ENCODE assay signal across 8 cellular contexts in genomic region chr1:98661544-98662353, GRCh38. TPM values are rescaled to one million over a fixed set of nuclear protein-coding genes. Genes with fewer than 3 reads are reported as not detected.
A peak's percentile ranks its signal among the peaks of the same experiment; 100 is the strongest.
DNase-seq lines count a peak whose midpoint lies in the region; ATAC-seq and TF ChIP-seq lines count a peak whose summit lies in the region.

Gene SNX7, plus strand, starts transcription at chr1:98661721. Its CDS starts 11 bp downstream, at chr1:98661732.

- TF ChIP-seq CTCF in GM13976 (IDR thresholded peaks at IDR 0.05; ENCODE audit: borderline replicate concordance, control extremely low read depth, extremely low read depth, insufficient read depth, missing control alignments), result no peak
- TF ChIP-seq CTCF in heart right ventricle (IDR thresholded peaks at IDR 0.05), result peak in 7 of 9 donors; percentile 10 to 57 (median 27)
- no peak for TF ChIP-seq CTCF in osteoblast (IDR thresholded peaks at IDR 0.05; ENCODE audit: extremely low read depth, low read depth, low read length)

- H3K9me3 ChIP-seq in heart right ventricle, result no peaks in the 10 kb centered on the region
- no peaks in the 10 kb centered on the region for H3K9me3 ChIP-seq in osteoblast (ENCODE audit: low read depth, low read length)

- H3K27me3 ChIP-seq in heart right ventricle (peaks cover 0 to 27% (median 0%) of the 10 kb centered on the region in 7 donors), osteoblast (ENCODE audit: insufficient read depth, low read length) (no peaks in the 10 kb centered on the region)

- H3K27ac ChIP-seq in heart right ventricle (peak within 1 kb of the TSS; percentile 66 to 91 (median 84)), osteoblast (ENCODE audit: low read depth, low read length) (peak within 1 kb of the TSS; percentile 63)

- H3K36me3 ChIP-seq in heart right ventricle (no peaks in the 10 kb centered on the region), osteoblast (ENCODE audit: insufficient read depth, low read length) (no peaks in the 10 kb centered on the region)

- intact Hi-C loops in heart right ventricle (cut with DNase I), result loop anchor here in 1 of 10 donors (10.0 kb wide), 1 partner anchor 83 kb away; no protein-coding TSS in a partner anchor

- DNase-seq in ACHN (peak; percentile 80), GM13976 (ENCODE audit: low spot score) (peak; percentile 54), NCI-H226 (peak; percentile 84), anterior cingulate cortex (lab: John Stamatoyannopoulos, UW) (peak in 55 of 58 donors; percentile 22 to 81 (median 66)), heart right ventricle (peak; percentile 79 to 87), osteoblast (ENCODE audit: insufficient read length, low spot score, missing footprints) (peak; percentile 98), SKM-1 treated with dmso at 0.1 percent for 144 hours (lab: John Stamatoyannopoulos, UW; ENCODE audit: unreplicated experiment) (no peak)

- 1% methylated on average over 75 to 80 of the region's 80 CpGs for WGBS in heart right ventricle, 2 donors

- peak within 1 kb of the TSS; percentile 68 to 96 (median 88) for H3K4me3 ChIP-seq in heart right ventricle
- peak within 1 kb of the TSS; percentile 88 for H3K4me3 ChIP-seq in osteoblast (ENCODE audit: insufficient read depth, low read length)

- no peaks in the 10 kb centered on the region for H4K20me1 ChIP-seq in osteoblast (ENCODE audit: insufficient read depth, low read length)

- H3K4me2 ChIP-seq in osteoblast (ENCODE audit: insufficient read depth, low read length), result peak within 1 kb of the TSS; percentile 94

- ATAC-seq in HG02884 (IDR thresholded peaks at IDR 0.05; ENCODE audit: unreplicated experiment) (peak; percentile 83), heart right ventricle (peak; percentile 96 to 99 (median 97))

- in situ Hi-C loops in ACHN (cut with HindIII; ENCODE audit: low pct_ligation_motif_present, low pct_unique_long_range_greater_than_20kb, low sequenced_read_pairs), result no loop called here
- in situ Hi-C loops in GM13976 (cut with MboI; ENCODE audit: low sequenced_read_pairs, unreplicated experiment), result no loop called here

- H2AFZ ChIP-seq in osteoblast (ENCODE audit: low read length), result peak within 1 kb of the TSS; percentile 96

- peaks cover 0 to 23% (median 20%) of the 10 kb centered on the region in 9 donors for H3K4me1 ChIP-seq in heart right ventricle
- H3K4me1 ChIP-seq in osteoblast (ENCODE audit: insufficient read depth, low read length), result peaks cover 14% of the 10 kb centered on the region

- peaks cover 40% of the 10 kb centered on the region for H3K79me2 ChIP-seq in osteoblast (ENCODE audit: insufficient read depth, low read length)

RNA-seq across cellular contexts. Expression of gene SNX7, which starts in this region (rescaled TPM):
- total RNA-seq in heart right ventricle (10 to 100 TPM in 9 of 10 donors, 1 to 10 TPM in 1; 9.8 to 23.1 (median 15.2) TPM), osteoblast (78.9 and 86.6 TPM in 2 replicates)
- 10 to 100 TPM in 1 of 2 donors, 1 to 10 TPM in 1; 3.6 to 24.8 TPM for polyA plus RNA-seq in heart right ventricle

Comparison
In these comparisons a context has a peak if more than half of its experiments do, and no peak if none do; other contexts are left out.
1. CTCF ChIP-seq: peak in heart right ventricle (7 of 9); none in GM13976 (single experiment) and osteoblast (single experiment).